20 cellular contexts compared by ENCODE assay signal in the genomic region with DNA sequence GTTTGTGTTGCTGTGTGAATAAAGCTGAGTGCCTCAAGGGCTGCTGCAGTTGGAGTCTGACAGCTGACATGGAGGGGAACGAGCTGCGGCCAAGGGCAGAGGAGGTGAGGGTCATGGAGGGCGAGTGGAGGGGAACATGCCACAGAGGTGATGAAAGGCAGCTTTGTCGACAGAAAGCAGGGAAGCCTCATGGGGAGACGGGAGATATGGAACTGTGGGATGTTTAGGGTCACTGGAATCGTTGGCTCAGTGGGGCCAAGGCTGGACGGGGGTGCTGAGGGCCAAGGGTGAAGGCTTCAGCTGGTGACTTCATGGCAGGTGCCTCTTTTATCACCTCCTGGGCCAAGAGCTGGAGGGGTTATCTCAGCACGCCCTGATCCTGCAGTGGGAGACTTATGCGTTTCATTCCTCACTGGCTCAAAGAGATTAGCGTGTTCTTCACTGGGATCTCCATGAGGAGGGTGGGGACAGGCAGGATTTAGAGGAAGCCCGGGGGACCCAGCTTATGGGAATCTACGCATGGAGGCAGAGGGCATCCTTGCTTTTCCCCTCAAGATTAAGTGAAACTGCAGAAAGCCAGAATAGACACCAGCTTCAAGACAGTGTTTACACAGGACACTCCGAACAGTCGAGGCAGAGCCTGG. TPM values are rescaled to one million over a fixed set of nuclear protein-coding genes. Genes with fewer than 3 reads are reported as not detected.
DNase-seq lines count a peak whose midpoint lies in the region; ATAC-seq and TF ChIP-seq lines count a peak whose summit lies in the region.
"Had no signal": no experiment of that assay in that cellular context is flagged by ENCODE, and none has a peak within 500 bp of the region (broad histone marks: within the 10 kb centered on the region; RNA-seq: fewer than 3 reads in every experiment).

No MANE protein-coding gene starts in this region.

- no peaks in the 10 kb centered on the region for H3K9me3 Mint-ChIP-seq in neural progenitor cell
- H3K9me3 Mint-ChIP-seq in activated T-helper 1 cell treated with anti-CD3 and anti-CD28 coated beads, Interleukin-12 subunit alpha, Interleukin-12 subunit beta, Interleukin-2, Interleukin-4 antibody, amounts not matched to agents 30 ng/mL and 10 ng/mL and 1 ng/mL, durations not matched to agents 14 hours and 24 hours and 36 hours: no peaks in the 10 kb centered on the region

- H3K27me3 ChIP-seq in BLaER1 (no peaks in the 10 kb centered on the region), heart right ventricle (no peaks in the 10 kb centered on the region), neural progenitor cell (no peaks in the 10 kb centered on the region)

- intact Hi-C loops in heart right ventricle (cut with DNase I): loop anchor here in 1 of 10 donors (2.0 kb wide), 1 partner anchor 13 kb away; no protein-coding TSS in a partner anchor
- intact Hi-C loops in activated T-helper 1 cell treated with anti-CD3 and anti-CD28 coated beads, Interleukin-12 subunit alpha, Interleukin-12 subunit beta, Interleukin-2, Interleukin-4 antibody, amounts not matched to agents 30 ng/mL and 10 ng/mL and 1 ng/mL, durations not matched to agents 14 hours and 24 hours and 36 hours (cut with micrococcal nuclease): no loop called here

- H3K4me2 ChIP-seq in BLaER1: no peak overlapping the region; the same call in 1 of the 2 replicates
- no peak overlapping the region for H3K4me2 ChIP-seq in neural progenitor cell
- H3K4me2 ChIP-seq: A549 had no signal

- POLR2A ChIA-PET in HEK293 (lab: Yijun Ruan, JAX): no interaction called here

- H3K27me3 Mint-ChIP-seq in neural progenitor cell (ENCODE audit: insufficient read depth, low read depth): peaks cover 6% of the 10 kb centered on the region
- H3K27me3 Mint-ChIP-seq in activated T-helper 1 cell treated with anti-CD3 and anti-CD28 coated beads, Interleukin-12 subunit alpha, Interleukin-12 subunit beta, Interleukin-2, Interleukin-4 antibody, amounts not matched to agents 30 ng/mL and 10 ng/mL and 1 ng/mL, durations not matched to agents 14 hours and 24 hours and 36 hours (ENCODE audit: insufficient read depth): peaks cover 3% of the 10 kb centered on the region

- H4K20me1 ChIP-seq in BLaER1: no peaks in the 10 kb centered on the region
- H4K20me1 ChIP-seq in neural progenitor cell (ENCODE audit: low read depth): no peaks in the 10 kb centered on the region

- H2AFZ ChIP-seq in neural progenitor cell (replicated peaks): no peak overlapping the region

- peaks cover 1% of the 10 kb centered on the region for H3K36me3 Mint-ChIP-seq in neural progenitor cell
- no peaks in the 10 kb centered on the region for H3K36me3 Mint-ChIP-seq in activated T-helper 1 cell treated with anti-CD3 and anti-CD28 coated beads, Interleukin-12 subunit alpha, Interleukin-12 subunit beta, Interleukin-2, Interleukin-4 antibody, amounts not matched to agents 30 ng/mL and 10 ng/mL and 1 ng/mL, durations not matched to agents 14 hours and 24 hours and 36 hours (ENCODE audit: low read depth)
- H3K36me3 Mint-ChIP-seq: CD14-positive monocyte had no signal

- H3K4me1 Mint-ChIP-seq in neural progenitor cell: peaks cover 46% of the 10 kb centered on the region
- no peaks in the 10 kb centered on the region for H3K4me1 Mint-ChIP-seq in activated T-helper 1 cell treated with anti-CD3 and anti-CD28 coated beads, Interleukin-12 subunit alpha, Interleukin-12 subunit beta, Interleukin-2, Interleukin-4 antibody, amounts not matched to agents 30 ng/mL and 10 ng/mL and 1 ng/mL, durations not matched to agents 14 hours and 24 hours and 36 hours (ENCODE audit: low read depth)

- peak overlapping the region; percentile 65 for H3K27ac Mint-ChIP-seq in neural progenitor cell
- no peak overlapping the region for H3K27ac Mint-ChIP-seq in activated T-helper 1 cell treated with anti-CD3 and anti-CD28 coated beads, Interleukin-12 subunit alpha, Interleukin-12 subunit beta, Interleukin-2, Interleukin-4 antibody, amounts not matched to agents 30 ng/mL and 10 ng/mL and 1 ng/mL, durations not matched to agents 14 hours and 24 hours and 36 hours
- H3K27ac Mint-ChIP-seq: CD14-positive monocyte had no signal

- ATAC-seq in heart right ventricle: peak; percentile 81 to 93 (median 88)
- ATAC-seq: A549, PC-3 had no signal

- H3K4me3 ChIP-seq in BLaER1 (no peak overlapping the region), HEK293 (ENCODE audit: low read depth, low read length) (no peak overlapping the region), heart right ventricle (no peak overlapping the region), neural progenitor cell (no peak overlapping the region)
- H3K4me3 ChIP-seq: A549 had no signal

- TF ChIP-seq CTCF in HEK293 (tag by site-specific recombination; IDR thresholded peaks at IDR 0.05): no peak
- TF ChIP-seq CTCF in heart right ventricle (IDR thresholded peaks at IDR 0.05): no peak
- no peak for TF ChIP-seq CTCF in neural progenitor cell (IDR thresholded peaks at IDR 0.05)

- no peak overlapping the region for H3K9ac ChIP-seq in BLaER1
- no peak overlapping the region for H3K9ac ChIP-seq in neural progenitor cell

- H3K36me3 ChIP-seq in BLaER1: no peaks in the 10 kb centered on the region
- H3K36me3 ChIP-seq in HEK293 (ENCODE audit: control insufficient read depth in 2 of 2, insufficient read depth in 1 of 2, low read length in 2 of 2): no peaks in the 10 kb centered on the region
- H3K36me3 ChIP-seq in heart right ventricle: no peaks in the 10 kb centered on the region
- H3K36me3 ChIP-seq in neural progenitor cell: no peaks in the 10 kb centered on the region

- no peaks in the 10 kb centered on the region for H3K79me2 ChIP-seq in neural progenitor cell (ENCODE audit: low read depth)

- H3K9me3 ChIP-seq in BLaER1: peaks cover 16% of the 10 kb centered on the region; the same call in 1 of the 2 replicates
- no peaks in the 10 kb centered on the region for H3K9me3 ChIP-seq in HEK293 (ENCODE audit: control insufficient read depth, insufficient read depth, low read depth, low read length)
- H3K9me3 ChIP-seq in heart right ventricle: no peaks in the 10 kb centered on the region
- no peaks in the 10 kb centered on the region for H3K9me3 ChIP-seq in neural progenitor cell (ENCODE audit: low read depth)
- H3K9me3 ChIP-seq: A549 had no signal

- CTCF ChIA-PET in HEK293 (lab: Yijun Ruan, JAX): interaction anchor here (1.0 kb wide), 2 partner anchors 11 to 18 kb away, joined by 3 to 4 read pairs; no protein-coding TSS in a partner anchor

- 20 to 36% methylated on average over 14 of the region's 14 CpGs for WGBS in heart right ventricle, 2 donors

- no peak overlapping the region for H3K4me3 Mint-ChIP-seq in neural progenitor cell
- H3K4me3 Mint-ChIP-seq in activated T-helper 1 cell treated with anti-CD3 and anti-CD28 coated beads, Interleukin-12 subunit alpha, Interleukin-12 subunit beta, Interleukin-2, Interleukin-4 antibody, amounts not matched to agents 30 ng/mL and 10 ng/mL and 1 ng/mL, durations not matched to agents 14 hours and 24 hours and 36 hours: no peak overlapping the region
- H3K4me3 Mint-ChIP-seq: CD14-positive monocyte had no signal

- H3K4me1 ChIP-seq in BLaER1 (peaks cover 87% of the 10 kb centered on the region), HEK293 (ENCODE audit: control insufficient read depth, insufficient read depth, low read length) (peaks cover 11% of the 10 kb centered on the region), heart right ventricle (peaks cover 0 to 19% (median 0%) of the 10 kb centered on the region in 9 donors), neural progenitor cell (peaks cover 20% of the 10 kb centered on the region)

- H3K27ac ChIP-seq in BLaER1 (peak overlapping the region; percentile 35; the same call in 1 of the 2 replicates), HEK293 (ENCODE audit: extremely low read depth, low read depth, low read length) (no peak overlapping the region), heart right ventricle (peak overlapping the region in 7 of 10 donors; percentile 10 to 54 (median 31)), neural progenitor cell (no peak overlapping the region)
- H3K27ac ChIP-seq: HL-60 had no signal

- peak; percentile 50 to 67 for DNase-seq in heart right ventricle
- peak; percentile 24 for DNase-seq in neural progenitor cell (ENCODE audit: low spot score)
- DNase-seq in HUDEP-2 (lab: John Stamatoyannopoulos, UW; ENCODE audit: unreplicated experiment in 76 of 76): no peak
- DNase-seq in NOMO-1 treated with DMSO at 0.1 percent for 48 hours (lab: John Stamatoyannopoulos, UW; ENCODE audit: unreplicated experiment): no peak
- DNase-seq in medulla oblongata (ENCODE audit: extremely low spot score): no peak
- no peak for DNase-seq in activated T-helper 1 cell treated with anti-CD3 and anti-CD28 coated beads, Interleukin-12 subunit alpha, Interleukin-12 subunit beta, Interleukin-2, Interleukin-4 antibody, amounts not matched to agents 30 ng/mL and 10 ng/mL and 1 ng/mL, durations not matched to agents 14 hours and 24 hours and 36 hours (ENCODE audit: low spot score)
- DNase-seq: COR-L47, DMS53, HCEC 1CT, KBM-7, NCI-H1436 treated with DMSO at 0.1 percent for 48 hours, NCI-H2107, NCI-H345, NCI-H526 treated with DMSO at 0.1 percent for 48 hours, PC-3 had no signal

- H3F3A ChIP-seq in neural progenitor cell (ENCODE audit: low read depth): peaks cover 5% of the 10 kb centered on the region

TF ChIP-seq in HEK293, 187 proteins besides CTCF, POLR2A, EP300 and RAD21:
- no peak for TF ChIP-seq ZNF629 (tag by site-specific recombination; IDR thresholded peaks at IDR 0.05)
- TF ChIP-seq ZNF132 (tag by site-specific recombination; IDR thresholded peaks at IDR 0.05; ENCODE audit: borderline replicate concordance): no peak
- TF ChIP-seq ZIC2 (tag by site-specific recombination; IDR thresholded peaks at IDR 0.05): peak; percentile 78
- no peak for TF ChIP-seq ZNF140 (tag by site-specific recombination; IDR thresholded peaks at IDR 0.05)

RNA-seq across cellular contexts. Expression of a gene that starts 42.2 kb away (rescaled TPM):
- total RNA-seq in heart right ventricle: not detected
- not detected for polyA plus RNA-seq in heart right ventricle
- not detected in 2 replicates for total RNA-seq in neural progenitor cell (ENCODE audit: low replicate concordance)
- total RNA-seq in activated T-helper 1 cell treated with anti-CD3 and anti-CD28 coated beads, Interleukin-12 subunit alpha, Interleukin-12 subunit beta, Interleukin-2, Interleukin-4 antibody, amounts not matched to agents 30 ng/mL and 10 ng/mL and 1 ng/mL, durations not matched to agents 14 hours and 24 hours and 36 hours: not detected in 2 replicates
- total RNA-seq: PC-3 had no signal
- polyA plus RNA-seq: A549, CD14-positive monocyte had no signal

RNA-seq across cellular contexts. Expression of a gene that starts 57.4 kb away (rescaled TPM):
- total RNA-seq in heart right ventricle (1 to 10 TPM in 8 of 10 donors, under 1 TPM in 2; 0.22 to 5.5 (median 3.1) TPM), neural progenitor cell (ENCODE audit: low replicate concordance) (2.3 and 3.0 TPM in 2 replicates)
- 1 to 10 TPM in 1 of 2 donors, under 1 TPM in 1; 0.75 to 1.9 TPM for polyA plus RNA-seq in heart right ventricle
- total RNA-seq in activated T-helper 1 cell treated with anti-CD3 and anti-CD28 coated beads, Interleukin-12 subunit alpha, Interleukin-12 subunit beta, Interleukin-2, Interleukin-4 antibody, amounts not matched to agents 30 ng/mL and 10 ng/mL and 1 ng/mL, durations not matched to agents 14 hours and 24 hours and 36 hours: 4.1 and 4.6 TPM in 2 replicates

Comparison
In these comparisons a context has a peak if more than half of its experiments do, and no peak if none do; other contexts are left out.
1. H3K27ac ChIP-seq: peak in BLaER1 (single experiment) and heart right ventricle (7 of 10); none in HEK293 (single experiment) and neural progenitor cell (single experiment).
2. DNase-seq: peak in heart right ventricle (2 of 2) and neural progenitor cell (single experiment); none in HUDEP-2 (0 of 76), NOMO-1 treated with DMSO at 0.1 percent for 48 hours (single experiment), medulla oblongata (single experiment) and activated T-helper 1 cell treated with anti-CD3 and anti-CD28 coated beads, Interleukin-12 subunit alpha, Interleukin-12 subunit beta, Interleukin-2, Interleukin-4 antibody, amounts not matched to agents 30 ng/mL and 10 ng/mL and 1 ng/mL, durations not matched to agents 14 hours and 24 hours and 36 hours (single experiment).